ENCODE assay signal across 17 cellular contexts in genomic region chr14:65239897-65240296, GRCh38.
DNase-seq lines count a peak whose midpoint lies in the region; ATAC-seq and FAIRE-seq lines count a peak whose summit lies in the region.
"Had no signal": no experiment of that assay in that cellular context is flagged by ENCODE, and none has a peak within 500 bp of the region (broad histone marks: within the 10 kb centered on the region; RNA-seq: fewer than 3 reads in every experiment).

No MANE protein-coding gene starts in this region.

- no peak for FAIRE-seq in small intestine (lab: Jason Lieb, UNC)
- FAIRE-seq: frontal cortex had no signal

- in situ Hi-C loops in GM23248 (cut with MboI) = no loop called here

- peaks cover 34% of the 10 kb centered on the region for H3F3A ChIP-seq in GM23248 (ENCODE audit: insufficient read depth)

- DNase-seq in GM23248 = no peak
- DNase-seq in medulla oblongata (ENCODE audit: extremely low spot score) = peak; percentile 88
- no peak for DNase-seq in small intestine
- DNase-seq in NCI-H82 (lab: John Stamatoyannopoulos, UW) = no peak
- DNase-seq: activated CD4-positive, alpha-beta T cell treated with anti-CD3 and anti-CD28 coated beads, Interleukin-2, amount 50 U/mL, for 1 hour; activated gamma-delta T cell treated with Interleukin-2 at 50 U/mL for 16 hours; NCI-H1694 treated with DMSO at 0.1 percent for 48 hours; NCI-H69; nephron progenitor cell had no signal

- peaks cover 45% of the 10 kb centered on the region for H3K4me1 ChIP-seq in GM23248 (ENCODE audit: insufficient read depth)
- H3K4me1 ChIP-seq in small intestine (ENCODE audit: control insufficient read depth in 2 of 2, insufficient read depth in 1 of 2, low read depth in 1 of 2, low read length in 1 of 2) = peaks cover 8 to 13% of the 10 kb centered on the region in 2 donors
- H3K4me1 ChIP-seq: ascending aorta had no signal

- H4K20me1 ChIP-seq in GM23248 (ENCODE audit: insufficient read depth) = no peaks in the 10 kb centered on the region

- H3K4me2 ChIP-seq in GM23248 (ENCODE audit: unreplicated experiment) = no peak overlapping the region

- ATAC-seq in HG02870 (IDR thresholded peaks at IDR 0.05; ENCODE audit: unreplicated experiment) (no peak), HG03571 (IDR thresholded peaks at IDR 0.05; ENCODE audit: unreplicated experiment) (no peak)

- H3K27ac ChIP-seq in GM23248 = peak overlapping the region; percentile 80; the same call in 1 of the 2 replicates
- H3K27ac ChIP-seq in angular gyrus (ENCODE audit: low read depth, low read length) = peak overlapping the region; percentile 94
- H3K27ac ChIP-seq in small intestine (ENCODE audit: low read depth in 1 of 2, low read length in 1 of 2) = peak overlapping the region; percentile 82
- H3K27ac ChIP-seq: ascending aorta, epithelial cell of prostate, SK-N-MC had no signal

- H2AFZ ChIP-seq in GM23248 = no peak overlapping the region

- no peak overlapping the region for H3K9ac ChIP-seq in GM23248

- WGBS in GM23248 (ENCODE audit: low coverage in 1 of 2, low lambda C conversion rate in 2 of 2, missing lambda C conversion rate in 2 of 2), 2 experiments = 92 to 93% methylated on average over 1 of the region's 1 CpG
- 15 to 69% (median 69%) methylated on average over 1 of the region's 1 CpG for WGBS in small intestine, 3 donors

- H3K79me2 ChIP-seq in GM23248 (ENCODE audit: insufficient read depth) = no peaks in the 10 kb centered on the region

- H3K36me3 ChIP-seq in GM23248 (ENCODE audit: low read depth) = no peaks in the 10 kb centered on the region
- H3K36me3 ChIP-seq in small intestine (ENCODE audit: control insufficient read depth in 2 of 2, insufficient read depth in 2 of 2, low read length in 2 of 2) = no peaks in the 10 kb centered on the region
- H3K36me3 ChIP-seq: ascending aorta, right atrium auricular region had no signal

- H3K27me3 ChIP-seq in GM23248 (replicated peaks; ENCODE audit: insufficient read depth) (no peaks in the 10 kb centered on the region), small intestine (ENCODE audit: control insufficient read depth in 2 of 2, insufficient read depth in 2 of 2, low read length in 2 of 2) (no peaks in the 10 kb centered on the region)
- H3K27me3 ChIP-seq: ascending aorta, right atrium auricular region had no signal

- H3K9me2 ChIP-seq in GM23248 (ENCODE audit: insufficient read depth) = no peaks in the 10 kb centered on the region

- H3K4me3 ChIP-seq in GM23248 (no peak overlapping the region), small intestine (ENCODE audit: low read depth in 1 of 2, low read length in 2 of 2) (no peak overlapping the region)
- H3K4me3 ChIP-seq: ascending aorta, right atrium auricular region, SK-N-MC had no signal

- no peaks in the 10 kb centered on the region for H3K9me3 ChIP-seq in GM23248 (ENCODE audit: low read depth)
- no peaks in the 10 kb centered on the region for H3K9me3 ChIP-seq in small intestine (ENCODE audit: control insufficient read depth, low read depth)
- H3K9me3 ChIP-seq: ascending aorta, right atrium auricular region had no signal
